Comparison of ENCODE assay signal across 8 cellular contexts in genomic region chr2:95166065-95166763, GRCh38. TPM values are rescaled to one million over a fixed set of nuclear protein-coding genes. Genes with fewer than 3 reads are reported as not detected.
DNase-seq lines count a peak whose midpoint lies in the region; ATAC-seq and TF ChIP-seq lines count a peak whose summit lies in the region.

No MANE protein-coding gene starts in this region.

- H2BK15ac ChIP-seq in H9 (ENCODE audit: low read depth, low read length) = no peak overlapping the region

- no peaks in the 10 kb centered on the region; the same call in none of the 2 replicates for H3K27me3 Mint-ChIP-seq in H9 (ENCODE audit: low read depth)

- H3K27ac ChIP-seq in H9 (ENCODE audit: insufficient read length, low read depth, low read length) (no peak overlapping the region), heart right ventricle (peak overlapping the region in 9 of 10 donors; percentile 91 to 97 (median 94)), skeletal muscle tissue (ENCODE audit: low read depth, low read length) (peak overlapping the region; percentile 93)

- intact Hi-C loops in heart right ventricle (cut with DNase I) = loop anchor here in 1 of 10 donors (5.0 kb wide), 1 partner anchor 41 kb away; the partner anchor contains the start of gene ZNF892

- no peak overlapping the region for H3K23ac ChIP-seq in H9 (ENCODE audit: insufficient read length, low read depth, low read length)

- H3K4me3 Mint-ChIP-seq in H9 = peak overlapping the region; percentile 99

- H3K36me3 ChIP-seq in heart right ventricle (no peaks in the 10 kb centered on the region), skeletal muscle tissue (ENCODE audit: control insufficient read depth in 3 of 3, insufficient read depth in 3 of 3, low read length in 3 of 3) (peaks cover 0 to 2% (median 0%) of the 10 kb centered on the region in 3 donors)

- H3K27me3 ChIP-seq in H9 (ENCODE audit: insufficient read depth, low read length) (no peaks in the 10 kb centered on the region), heart right ventricle (no peaks in the 10 kb centered on the region), skeletal muscle tissue (ENCODE audit: control insufficient read depth in 3 of 3, insufficient read depth in 3 of 3, low read length in 3 of 3) (no peaks in the 10 kb centered on the region)

- H3K4me2 ChIP-seq in H9 (ENCODE audit: insufficient read depth, insufficient read length, low read length) = peak overlapping the region; percentile 94

- no peak overlapping the region for H2BK20ac ChIP-seq in H9 (ENCODE audit: low read depth, low read length, poor library complexity, severe bottlenecking)

- no peak overlapping the region for H4K5ac ChIP-seq in H9 (ENCODE audit: insufficient read length, low read depth, low read length)

- no peaks in the 10 kb centered on the region; a peak in 2 of 5 replicates for H3K9me3 Mint-ChIP-seq in H9

- no peak overlapping the region for H3K14ac ChIP-seq in H9 (ENCODE audit: insufficient read depth, low read length)

- H3K9me3 ChIP-seq in H9 (ENCODE audit: control insufficient read depth, low read depth, low read length) (no peaks in the 10 kb centered on the region), heart right ventricle (no peaks in the 10 kb centered on the region), skeletal muscle tissue (ENCODE audit: control insufficient read depth in 3 of 3, low read length in 3 of 3) (no peaks in the 10 kb centered on the region)

- H2BK120ac ChIP-seq in H9 (ENCODE audit: low read depth, low read length, poor library complexity, severe bottlenecking) = no peak overlapping the region

- H3K4ac ChIP-seq in H9 (ENCODE audit: low read depth, low read length) = no peak overlapping the region

- H3K9ac ChIP-seq in H9 (ENCODE audit: extremely low read depth, insufficient read length, low read length) (peak overlapping the region; percentile 74), skeletal muscle tissue (ENCODE audit: low read depth in 1 of 3, low read length in 3 of 3) (peak overlapping the region; percentile 95 to 99 (median 98))

- H3K23me2 ChIP-seq in H9 (ENCODE audit: insufficient read length, low read depth, low read length, poor library complexity, severe bottlenecking) = peaks cover 10% of the 10 kb centered on the region

- no peak for TF ChIP-seq CTCF in GM12865 (IDR thresholded peaks at IDR 0.05; ENCODE audit: insufficient read depth, low read depth, low read length, missing control alignments)
- no peak for TF ChIP-seq CTCF in H9 (conservative IDR thresholded peaks at IDR 0.05)
- no peak for TF ChIP-seq CTCF in heart right ventricle (IDR thresholded peaks at IDR 0.05)

- peak in 2 of 8 donors; percentile 3 to 11 for ATAC-seq in heart right ventricle

- H3K27ac Mint-ChIP-seq in H9 = peak overlapping the region in 2 of 3 experiments; percentile 96; a peak in 2 of 7 replicates

- DNase-seq in GM12865 (ENCODE audit: low read depth) (no peak), H9 (no peak), SW480 (ENCODE audit: low spot score) (peak; percentile 26), heart right ventricle (peak in 1 of 2 donors; percentile 17), HK-2 (ENCODE audit: unreplicated experiment) (no peak), pons (ENCODE audit: low spot score) (no peak), AG08396 (ENCODE audit: low spot score) (no peak)

- peaks cover 12 to 18% of the 10 kb centered on the region in 2 experiments for H3K4me1 Mint-ChIP-seq in H9

- WGBS in H9 (ENCODE audit: extremely low coverage, insufficient read length, low lambda C conversion rate) = no CpG with 5 or more reads among the region's 16 CpGs
- WGBS in heart right ventricle, 2 donors = 7 to 9% methylated on average over 16 of the region's 16 CpGs

- peaks cover 0 to 2% (median 0%) of the 10 kb centered on the region in 3 experiments; a peak in 1 of 7 replicates for H3K36me3 Mint-ChIP-seq in H9 (ENCODE audit: insufficient read depth in 1 of 3, low read depth in 3 of 3)

- no peak overlapping the region for H3K18ac ChIP-seq in H9 (ENCODE audit: insufficient read length, low read depth, low read length)

- no peaks in the 10 kb centered on the region for H3K79me2 ChIP-seq in H9 (ENCODE audit: insufficient read depth, low read length)

- peaks cover 2% of the 10 kb centered on the region for H3K79me1 ChIP-seq in H9 (ENCODE audit: insufficient read depth, low read depth, low read length, poor library complexity, severe bottlenecking)

- no peak overlapping the region for H4K8ac ChIP-seq in H9 (replicated peaks; ENCODE audit: insufficient read length, low read depth, low read length)

- no peak overlapping the region for H3K56ac ChIP-seq in H9 (ENCODE audit: insufficient read length, low read depth, low read length)

- no peak overlapping the region for H4K91ac ChIP-seq in H9 (ENCODE audit: insufficient read length, low read depth, low read length)

- no peak overlapping the region for H2BK5ac ChIP-seq in H9 (ENCODE audit: insufficient read length, low read length)

- H2AK5ac ChIP-seq in H9 (ENCODE audit: insufficient read length, low read length) = no peak overlapping the region

- H3K4me3 ChIP-seq in GM12865 (ENCODE audit: low read depth, low read length) (peak overlapping the region; percentile 66), heart right ventricle (peak overlapping the region; percentile 59 to 93 (median 76)), skeletal muscle tissue (ENCODE audit: low read length in 3 of 3) (peak overlapping the region; percentile 100)

- H3K4me1 ChIP-seq in H9 (ENCODE audit: insufficient read depth, low read length) (no peaks in the 10 kb centered on the region; the same call in 1 of the 2 replicates), heart right ventricle (peaks cover 4 to 27% (median 22%) of the 10 kb centered on the region in 9 donors), skeletal muscle tissue (ENCODE audit: control insufficient read depth in 3 of 3, insufficient read depth in 3 of 3, low read length in 3 of 3) (peaks cover 21 to 24% (median 23%) of the 10 kb centered on the region in 3 donors)

- no peak overlapping the region for H2AFZ ChIP-seq in H9 (ENCODE audit: low read length)

- H3T11ph ChIP-seq in H9 (ENCODE audit: low read length) = no peak overlapping the region

- H4K20me1 ChIP-seq in H9 (ENCODE audit: control insufficient read depth, insufficient read depth, insufficient read length) = no peaks in the 10 kb centered on the region

- no peak overlapping the region for H2BK12ac ChIP-seq in H9 (ENCODE audit: insufficient read length, low read depth, low read length)

RNA-seq across cellular contexts. Expression of gene ZNF2, which starts 0.6 kb away (rescaled TPM):
- total RNA-seq in H9 (2021) (2.2 and 2.7 TPM in 2 replicates), heart right ventricle (1 to 10 TPM; 2.6 to 4.8 (median 3.5) TPM), skeletal muscle tissue (8.4 TPM)
- polyA plus RNA-seq in heart right ventricle = 1 to 10 TPM; 1.4 to 1.5 TPM

RNA-seq across cellular contexts. Expression of gene ZNF514, which starts 6.6 kb away (rescaled TPM):
- total RNA-seq in H9 (2021) = 11.9 and 12.9 TPM in 2 replicates
- 10 to 100 TPM in 8 of 10 donors, 1 to 10 TPM in 2; 9.9 to 17.2 (median 12.4) TPM for total RNA-seq in heart right ventricle
- 10 to 100 TPM in 1 of 2 donors, 1 to 10 TPM in 1; 4.9 to 16.4 TPM for polyA plus RNA-seq in heart right ventricle
- 22.4 TPM for total RNA-seq in skeletal muscle tissue

RNA-seq across cellular contexts. Expression of gene ZNF892, which starts 41.1 kb away (rescaled TPM):
- total RNA-seq in H9 (2021) = 13.2 and 13.3 TPM in 2 replicates
- total RNA-seq in heart right ventricle = 1 to 10 TPM; 1.9 to 4.4 (median 3.0) TPM
- polyA plus RNA-seq in heart right ventricle = 1 to 10 TPM in 1 of 2 donors, under 1 TPM in 1; 0.26 to 1.3 TPM
- 4.7 TPM for total RNA-seq in skeletal muscle tissue

RNA-seq across cellular contexts. Expression of gene MRPS5, which starts 44.6 kb away (rescaled TPM):
- 50.9 and 51.4 TPM in 2 replicates for total RNA-seq in H9 (2021)
- total RNA-seq in heart right ventricle = 10 to 100 TPM; 50.6 to 85.7 (median 61.5) TPM
- 100 to 1,000 TPM; 105 to 144 TPM for polyA plus RNA-seq in heart right ventricle
- total RNA-seq in skeletal muscle tissue = 36.5 TPM
